ENCODE assay signal across 28 cellular contexts in genomic region chr15:98437752-98438151, GRCh38.
"Had no signal": no experiment of that assay in that cellular context is flagged by ENCODE, and none has a peak within 500 bp of the region (broad histone marks: within the 10 kb centered on the region; RNA-seq: fewer than 3 reads in every experiment).

No MANE protein-coding gene starts in this region.

- H3K4me3 ChIP-seq: colonic mucosa, coronary artery, dorsolateral prefrontal cortex, esophagus muscularis mucosa, gastrocnemius medialis, gastroesophageal sphincter, heart left ventricle, heart right ventricle, hepatocyte had no signal

- DNase-seq: colonic mucosa; cortex of kidney; dermis blood vessel endothelial cell; dorsolateral prefrontal cortex; effector CD4-positive, alpha-beta T cell; effector CD8-positive, alpha-beta T cell; effector memory CD4-positive, alpha-beta T cell; effector memory CD8-positive, alpha-beta T cell; endodermal cell; erythroblast; foreskin fibroblast; foreskin keratinocyte; foreskin melanocyte; gastrocnemius medialis; heart left ventricle; heart right ventricle; hippocampal formation had no signal

- H2AFZ ChIP-seq: hepatocyte had no signal

- H3K27ac ChIP-seq: colonic mucosa, coronary artery, dorsolateral prefrontal cortex, epithelial cell of prostate, esophagus muscularis mucosa, foreskin keratinocyte, gastrocnemius medialis, gastroesophageal sphincter, heart left ventricle, heart right ventricle, hepatocyte had no signal

- H3K36me3 ChIP-seq: colonic mucosa, esophagus muscularis mucosa, gastrocnemius medialis, gastroesophageal sphincter, heart left ventricle, heart right ventricle had no signal

- H3K9me3 Mint-ChIP-seq: dendritic cell treated with granulocyte-macrophage colony-stimulating factor and Interleukin-4, amounts not matched to agents 40 ng/mL and 50 ng/mL, for 4 days had no signal

- ATAC-seq: effector memory CD8-positive, alpha-beta T cell; esophagus mucosa; foreskin keratinocyte; gastrocnemius medialis; gastroesophageal sphincter; heart left ventricle; heart right ventricle had no signal

- H3K27me3 ChIP-seq: colonic mucosa, gastrocnemius medialis, hepatocyte had no signal

- H3K79me2 ChIP-seq: hepatocyte had no signal

- H3K4me2 ChIP-seq: hepatocyte had no signal

- H3K4me1 ChIP-seq: colonic mucosa, foreskin keratinocyte, gastrocnemius medialis, heart left ventricle, heart right ventricle had no signal

- H3K27ac Mint-ChIP-seq: dendritic cell treated with granulocyte-macrophage colony-stimulating factor and Interleukin-4, amounts not matched to agents 40 ng/mL and 50 ng/mL, for 4 days; effector memory CD8-positive, alpha-beta T cell; endodermal cell had no signal

- FAIRE-seq: colon, endometrium, endothelial cell of umbilical vein, frontal cortex had no signal

- H3K4me3 Mint-ChIP-seq: dendritic cell treated with granulocyte-macrophage colony-stimulating factor and Interleukin-4, amounts not matched to agents 40 ng/mL and 50 ng/mL, for 4 days; effector memory CD8-positive, alpha-beta T cell; endodermal cell had no signal

- H3K9me3 ChIP-seq: colonic mucosa, esophagus muscularis mucosa, gastrocnemius medialis, gastroesophageal sphincter, heart left ventricle, heart right ventricle had no signal
